In the genomic region with DNA sequence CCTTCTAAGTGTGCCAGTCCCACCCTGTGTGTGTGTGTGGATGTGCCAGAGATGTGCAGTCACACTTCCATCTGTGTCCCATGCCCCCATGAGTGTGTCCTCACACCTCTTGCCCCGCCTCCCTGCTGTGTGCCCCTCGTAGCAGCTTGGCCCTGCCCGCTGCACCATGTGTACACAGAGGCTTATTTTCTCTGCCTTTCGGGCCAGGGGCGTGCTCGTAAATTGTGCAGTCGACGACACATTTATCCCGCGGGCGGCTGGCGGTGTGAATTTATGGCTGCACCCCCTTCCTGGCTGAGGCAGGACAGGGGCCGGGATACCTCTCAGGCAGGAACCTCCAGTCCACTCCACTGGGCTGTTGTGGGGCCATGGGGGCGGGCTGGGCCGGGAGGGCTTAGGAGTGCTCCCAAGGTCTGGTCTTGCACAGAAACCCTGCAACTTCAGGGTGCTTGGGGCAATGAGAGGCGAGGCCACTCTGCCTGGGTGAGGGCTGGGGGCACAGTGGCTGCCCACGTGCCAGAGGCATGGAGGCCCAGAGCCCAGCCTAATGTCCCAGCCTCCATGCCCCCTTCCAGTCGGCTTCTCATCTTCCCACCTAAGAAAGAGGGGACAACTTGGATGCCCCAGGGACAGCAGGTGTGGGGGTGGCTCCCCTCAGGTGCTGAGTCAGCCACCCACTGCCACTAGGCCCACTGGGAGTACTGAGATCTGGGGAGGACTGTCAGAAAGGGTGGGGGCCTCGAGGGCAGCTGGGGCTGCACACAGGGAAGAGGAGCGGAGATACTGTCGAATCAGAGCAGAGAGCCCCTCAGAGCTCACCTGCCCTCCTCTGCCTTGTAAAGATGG, we compare ENCODE assay signal across 2 cellular contexts.
TF ChIP-seq lines count a peak whose summit lies in the region.

No MANE protein-coding gene starts in this region.

TF ChIP-seq in HEK293, 187 proteins besides CTCF, POLR2A, EP300 and RAD21 (continued from another document and continues in another):
- no peak for TF ChIP-seq ZNF830 (tag by site-specific recombination; IDR thresholded peaks at IDR 0.05; ENCODE audit: low read depth)
- no peak for TF ChIP-seq ZNF391 (tag by site-specific recombination; IDR thresholded peaks at IDR 0.05; ENCODE audit: borderline replicate concordance, low read depth)
- no peak for TF ChIP-seq ZNF239 (tag by site-specific recombination; IDR thresholded peaks at IDR 0.05)
- TF ChIP-seq GLIS2 (tag by site-specific recombination; IDR thresholded peaks at IDR 0.05), result no peak; the same call in 1 of the 2 replicates
- TF ChIP-seq REPIN1 (tag by site-specific recombination; IDR thresholded peaks at IDR 0.05; ENCODE audit: low read depth), result no peak
- TF ChIP-seq, protein P1, sequence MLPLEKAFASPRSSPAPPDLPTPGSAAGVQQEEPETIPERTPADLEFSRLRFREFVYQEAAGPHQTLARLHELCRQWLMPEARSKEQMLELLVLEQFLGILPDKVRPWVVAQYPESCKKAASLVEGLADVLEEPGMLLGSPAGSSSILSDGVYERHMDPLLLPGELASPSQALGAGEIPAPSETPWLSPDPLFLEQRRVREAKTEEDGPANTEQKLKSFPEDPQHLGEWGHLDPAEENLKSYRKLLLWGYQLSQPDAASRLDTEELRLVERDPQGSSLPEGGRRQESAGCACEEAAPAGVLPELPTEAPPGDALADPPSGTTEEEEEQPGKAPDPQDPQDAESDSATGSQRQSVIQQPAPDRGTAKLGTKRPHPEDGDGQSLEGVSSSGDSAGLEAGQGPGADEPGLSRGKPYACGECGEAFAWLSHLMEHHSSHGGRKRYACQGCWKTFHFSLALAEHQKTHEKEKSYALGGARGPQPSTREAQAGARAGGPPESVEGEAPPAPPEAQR (tag by site-specific recombination; IDR thresholded peaks at IDR 0.05), result no peak
- no peak for TF ChIP-seq ZNF621 (tag by site-specific recombination; IDR thresholded peaks at IDR 0.05)
- TF ChIP-seq, protein P2, sequence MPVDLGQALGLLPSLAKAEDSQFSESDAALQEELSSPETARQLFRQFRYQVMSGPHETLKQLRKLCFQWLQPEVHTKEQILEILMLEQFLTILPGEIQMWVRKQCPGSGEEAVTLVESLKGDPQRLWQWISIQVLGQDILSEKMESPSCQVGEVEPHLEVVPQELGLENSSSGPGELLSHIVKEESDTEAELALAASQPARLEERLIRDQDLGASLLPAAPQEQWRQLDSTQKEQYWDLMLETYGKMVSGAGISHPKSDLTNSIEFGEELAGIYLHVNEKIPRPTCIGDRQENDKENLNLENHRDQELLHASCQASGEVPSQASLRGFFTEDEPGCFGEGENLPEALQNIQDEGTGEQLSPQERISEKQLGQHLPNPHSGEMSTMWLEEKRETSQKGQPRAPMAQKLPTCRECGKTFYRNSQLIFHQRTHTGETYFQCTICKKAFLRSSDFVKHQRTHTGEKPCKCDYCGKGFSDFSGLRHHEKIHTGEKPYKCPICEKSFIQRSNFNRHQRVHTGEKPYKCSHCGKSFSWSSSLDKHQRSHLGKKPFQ (tag by site-specific recombination; IDR thresholded peaks at IDR 0.05), result 0 out of 2 replicates have a peak, but pooled peaks have one; percentile 42
- no peak for TF ChIP-seq ZNF341 (tag by site-specific recombination; IDR thresholded peaks at IDR 0.05; ENCODE audit: low read depth)
- TF ChIP-seq ZNF335 (tag by site-specific recombination; conservative IDR thresholded peaks at IDR 0.05), result no peak
- peak; percentile 21; the same call in 1 of the 2 replicates for TF ChIP-seq GLIS1 (tag by site-specific recombination; IDR thresholded peaks at IDR 0.05)
- TF ChIP-seq, protein P3, sequence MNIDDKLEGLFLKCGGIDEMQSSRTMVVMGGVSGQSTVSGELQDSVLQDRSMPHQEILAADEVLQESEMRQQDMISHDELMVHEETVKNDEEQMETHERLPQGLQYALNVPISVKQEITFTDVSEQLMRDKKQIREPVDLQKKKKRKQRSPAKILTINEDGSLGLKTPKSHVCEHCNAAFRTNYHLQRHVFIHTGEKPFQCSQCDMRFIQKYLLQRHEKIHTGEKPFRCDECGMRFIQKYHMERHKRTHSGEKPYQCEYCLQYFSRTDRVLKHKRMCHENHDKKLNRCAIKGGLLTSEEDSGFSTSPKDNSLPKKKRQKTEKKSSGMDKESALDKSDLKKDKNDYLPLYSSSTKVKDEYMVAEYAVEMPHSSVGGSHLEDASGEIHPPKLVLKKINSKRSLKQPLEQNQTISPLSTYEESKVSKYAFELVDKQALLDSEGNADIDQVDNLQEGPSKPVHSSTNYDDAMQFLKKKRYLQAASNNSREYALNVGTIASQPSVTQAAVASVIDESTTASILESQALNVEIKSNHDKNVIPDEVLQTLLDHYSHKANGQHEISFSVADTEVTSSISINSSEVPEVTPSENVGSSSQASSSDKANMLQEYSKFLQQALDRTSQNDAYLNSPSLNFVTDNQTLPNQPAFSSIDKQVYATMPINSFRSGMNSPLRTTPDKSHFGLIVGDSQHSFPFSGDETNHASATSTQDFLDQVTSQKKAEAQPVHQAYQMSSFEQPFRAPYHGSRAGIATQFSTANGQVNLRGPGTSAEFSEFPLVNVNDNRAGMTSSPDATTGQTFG (tag by site-specific recombination; IDR thresholded peaks at IDR 0.05; ENCODE audit: borderline replicate concordance), result no peak
- TF ChIP-seq ZNF629 (tag by site-specific recombination; IDR thresholded peaks at IDR 0.05), result no peak
- no peak for TF ChIP-seq ZNF292 (tag by site-specific recombination; IDR thresholded peaks at IDR 0.05; ENCODE audit: borderline replicate concordance, low read depth)
- no peak for TF ChIP-seq ZNF155 (tag by site-specific recombination; IDR thresholded peaks at IDR 0.05)
- TF ChIP-seq, protein P4, sequence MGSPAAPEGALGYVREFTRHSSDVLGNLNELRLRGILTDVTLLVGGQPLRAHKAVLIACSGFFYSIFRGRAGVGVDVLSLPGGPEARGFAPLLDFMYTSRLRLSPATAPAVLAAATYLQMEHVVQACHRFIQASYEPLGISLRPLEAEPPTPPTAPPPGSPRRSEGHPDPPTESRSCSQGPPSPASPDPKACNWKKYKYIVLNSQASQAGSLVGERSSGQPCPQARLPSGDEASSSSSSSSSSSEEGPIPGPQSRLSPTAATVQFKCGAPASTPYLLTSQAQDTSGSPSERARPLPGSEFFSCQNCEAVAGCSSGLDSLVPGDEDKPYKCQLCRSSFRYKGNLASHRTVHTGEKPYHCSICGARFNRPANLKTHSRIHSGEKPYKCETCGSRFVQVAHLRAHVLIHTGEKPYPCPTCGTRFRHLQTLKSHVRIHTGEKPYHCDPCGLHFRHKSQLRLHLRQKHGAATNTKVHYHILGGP (tag by site-specific recombination; IDR thresholded peaks at IDR 0.05), result no peak
- TF ChIP-seq KLF1 (tag by site-specific recombination; IDR thresholded peaks at IDR 0.05), result no peak
- peak; percentile 96 for TF ChIP-seq ZFHX2 (tag by site-specific recombination; conservative IDR thresholded peaks at IDR 0.05)
- no peak for TF ChIP-seq ZNF521 (tag by site-specific recombination; IDR thresholded peaks at IDR 0.05)
- no peak for TF ChIP-seq ZNF311 (tag by site-specific recombination; IDR thresholded peaks at IDR 0.05; ENCODE audit: borderline replicate concordance)
- TF ChIP-seq ZNF140 (tag by site-specific recombination; IDR thresholded peaks at IDR 0.05), result no peak
- TF ChIP-seq ZNF677 (tag by site-specific recombination; IDR thresholded peaks at IDR 0.05), result no peak

TF ChIP-seq in K562, 482 proteins besides CTCF, POLR2A, EP300 and RAD21 (continued from another document and continues in another):
- TF ChIP-seq ZBTB7A (IDR thresholded peaks at IDR 0.05; ENCODE audit: borderline replicate concordance, control insufficient read depth, low read depth, low read length), result peak; percentile 9; the same call in 1 of the 2 replicates
- TF ChIP-seq ZNF384 (IDR thresholded peaks at IDR 0.05; ENCODE audit: low read depth, low read length), result no peak
- no peak for TF ChIP-seq THRAP3 (IDR thresholded peaks at IDR 0.05; ENCODE audit: borderline replicate concordance)
- TF ChIP-seq IFI16 (CRISPR knock-in tag; IDR thresholded peaks at IDR 0.05), result 0 out of 2 replicates have a peak, but pooled peaks have one; percentile 4
- peak; percentile 46 for TF ChIP-seq MEIS2 (IDR thresholded peaks at IDR 0.05; ENCODE audit: partially characterized antibody)
- TF ChIP-seq KDM5B (IDR thresholded peaks at IDR 0.05; ENCODE audit: insufficient replicate concordance, low read depth, low read length), result peak; percentile 13
- peak; percentile 78 for TF ChIP-seq ZNF316 (IDR thresholded peaks at IDR 0.05)
- peak; percentile 62 for TF ChIP-seq SETDB1 (IDR thresholded peaks at IDR 0.05; ENCODE audit: low read length)
- TF ChIP-seq, protein P5, sequence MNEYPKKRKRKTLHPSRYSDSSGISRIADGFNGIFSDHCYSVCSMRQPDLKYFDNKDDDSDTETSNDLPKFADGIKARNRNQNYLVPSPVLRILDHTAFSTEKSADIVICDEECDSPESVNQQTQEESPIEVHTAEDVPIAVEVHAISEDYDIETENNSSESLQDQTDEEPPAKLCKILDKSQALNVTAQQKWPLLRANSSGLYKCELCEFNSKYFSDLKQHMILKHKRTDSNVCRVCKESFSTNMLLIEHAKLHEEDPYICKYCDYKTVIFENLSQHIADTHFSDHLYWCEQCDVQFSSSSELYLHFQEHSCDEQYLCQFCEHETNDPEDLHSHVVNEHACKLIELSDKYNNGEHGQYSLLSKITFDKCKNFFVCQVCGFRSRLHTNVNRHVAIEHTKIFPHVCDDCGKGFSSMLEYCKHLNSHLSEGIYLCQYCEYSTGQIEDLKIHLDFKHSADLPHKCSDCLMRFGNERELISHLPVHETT (CRISPR knock-in tag; conservative IDR thresholded peaks at IDR 0.05 in 1 of 2, IDR thresholded peaks at IDR 0.05 in 1 of 2), result 0 out of 4 replicates have a peak, but pooled peaks of 1 of the 2 experiments have one; percentile 3
- TF ChIP-seq, protein P6, sequence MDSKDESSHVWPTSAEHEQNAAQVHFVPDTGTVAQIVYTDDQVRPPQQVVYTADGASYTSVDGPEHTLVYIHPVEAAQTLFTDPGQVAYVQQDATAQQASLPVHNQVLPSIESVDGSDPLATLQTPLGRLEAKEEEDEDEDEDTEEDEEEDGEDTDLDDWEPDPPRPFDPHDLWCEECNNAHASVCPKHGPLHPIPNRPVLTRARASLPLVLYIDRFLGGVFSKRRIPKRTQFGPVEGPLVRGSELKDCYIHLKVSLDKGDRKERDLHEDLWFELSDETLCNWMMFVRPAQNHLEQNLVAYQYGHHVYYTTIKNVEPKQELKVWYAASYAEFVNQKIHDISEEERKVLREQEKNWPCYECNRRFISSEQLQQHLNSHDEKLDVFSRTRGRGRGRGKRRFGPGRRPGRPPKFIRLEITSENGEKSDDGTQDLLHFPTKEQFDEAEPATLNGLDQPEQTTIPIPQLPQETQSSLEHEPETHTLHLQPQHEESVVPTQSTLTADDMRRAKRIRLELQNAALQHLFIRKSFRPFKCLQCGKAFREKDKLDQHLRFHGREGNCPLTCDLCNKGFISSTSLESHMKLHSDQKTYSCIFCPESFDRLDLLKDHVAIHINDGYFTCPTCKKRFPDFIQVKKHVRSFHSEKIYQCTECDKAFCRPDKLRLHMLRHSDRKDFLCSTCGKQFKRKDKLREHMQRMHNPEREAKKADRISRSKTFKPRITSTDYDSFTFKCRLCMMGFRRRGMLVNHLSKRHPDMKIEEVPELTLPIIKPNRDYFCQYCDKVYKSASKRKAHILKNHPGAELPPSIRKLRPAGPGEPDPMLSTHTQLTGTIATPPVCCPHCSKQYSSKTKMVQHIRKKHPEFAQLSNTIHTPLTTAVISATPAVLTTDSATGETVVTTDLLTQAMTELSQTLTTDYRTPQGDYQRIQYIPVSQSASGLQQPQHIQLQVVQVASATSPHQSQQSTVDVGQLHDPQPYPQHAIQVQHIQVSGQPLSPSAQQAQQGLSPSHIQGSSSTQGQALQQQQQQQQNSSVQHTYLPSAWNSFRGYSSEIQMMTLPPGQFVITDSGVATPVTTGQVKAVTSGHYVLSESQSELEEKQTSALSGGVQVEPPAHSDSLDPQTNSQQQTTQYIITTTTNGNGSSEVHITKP (IDR thresholded peaks at IDR 0.05; ENCODE audit: partially characterized antibody), result no peak
- TF ChIP-seq RHOXF2B (CRISPR knock-in tag; conservative IDR thresholded peaks at IDR 0.05), result no peak
- TF ChIP-seq NFE2 (IDR thresholded peaks at IDR 0.05; ENCODE audit: low read depth), result peak; percentile 54
- peak; percentile 68; the same call in 1 of the 2 replicates for TF ChIP-seq BCOR (IDR thresholded peaks at IDR 0.05)
- TF ChIP-seq, protein P7, sequence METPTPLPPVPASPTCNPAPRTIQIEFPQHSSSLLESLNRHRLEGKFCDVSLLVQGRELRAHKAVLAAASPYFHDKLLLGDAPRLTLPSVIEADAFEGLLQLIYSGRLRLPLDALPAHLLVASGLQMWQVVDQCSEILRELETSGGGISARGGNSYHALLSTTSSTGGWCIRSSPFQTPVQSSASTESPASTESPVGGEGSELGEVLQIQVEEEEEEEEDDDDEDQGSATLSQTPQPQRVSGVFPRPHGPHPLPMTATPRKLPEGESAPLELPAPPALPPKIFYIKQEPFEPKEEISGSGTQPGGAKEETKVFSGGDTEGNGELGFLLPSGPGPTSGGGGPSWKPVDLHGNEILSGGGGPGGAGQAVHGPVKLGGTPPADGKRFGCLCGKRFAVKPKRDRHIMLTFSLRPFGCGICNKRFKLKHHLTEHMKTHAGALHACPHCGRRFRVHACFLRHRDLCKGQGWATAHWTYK (CRISPR knock-in tag; IDR thresholded peaks at IDR 0.05), result 0 out of 2 replicates have a peak, but pooled peaks have one; percentile 42
- TF ChIP-seq, protein P8, sequence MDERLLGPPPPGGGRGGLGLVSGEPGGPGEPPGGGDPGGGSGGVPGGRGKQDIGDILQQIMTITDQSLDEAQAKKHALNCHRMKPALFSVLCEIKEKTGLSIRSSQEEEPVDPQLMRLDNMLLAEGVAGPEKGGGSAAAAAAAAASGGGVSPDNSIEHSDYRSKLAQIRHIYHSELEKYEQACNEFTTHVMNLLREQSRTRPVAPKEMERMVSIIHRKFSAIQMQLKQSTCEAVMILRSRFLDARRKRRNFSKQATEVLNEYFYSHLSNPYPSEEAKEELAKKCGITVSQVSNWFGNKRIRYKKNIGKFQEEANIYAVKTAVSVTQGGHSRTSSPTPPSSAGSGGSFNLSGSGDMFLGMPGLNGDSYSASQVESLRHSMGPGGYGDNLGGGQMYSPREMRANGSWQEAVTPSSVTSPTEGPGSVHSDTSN (CRISPR knock-in tag; IDR thresholded peaks at IDR 0.05; ENCODE audit: low read depth), result 0 out of 2 replicates have a peak, but pooled peaks have one; percentile 23
- TF ChIP-seq, protein P8 (tag; conservative IDR thresholded peaks at IDR 0.05; ENCODE audit: low read depth), result peak; percentile 57
- TF ChIP-seq E2F3 (CRISPR knock-in tag; IDR thresholded peaks at IDR 0.05), result no peak
